Comparison of ENCODE assay signal across 2 cellular contexts in genomic region chr18:59742325-59743111, GRCh38.
TF ChIP-seq lines count a peak whose summit lies in the region.

No MANE protein-coding gene starts in this region.

TF ChIP-seq in GM23338, 12 proteins besides CTCF, POLR2A, EP300 and RAD21 (continued from another document):
- TF ChIP-seq REST (IDR thresholded peaks at IDR 0.05; ENCODE audit: unreplicated experiment), result no peak
- no peak for TF ChIP-seq ZNF331 (CRISPR knock-in tag; IDR thresholded peaks at IDR 0.05; ENCODE audit: low read depth)

TF ChIP-seq in HepG2, 621 proteins besides CTCF, POLR2A, EP300 and RAD21 (continued from another document):
- no peak for TF ChIP-seq PAXIP1 (CRISPR knock-in tag; conservative IDR thresholded peaks at IDR 0.05)
- no peak for TF ChIP-seq CCAR2 (optimal IDR thresholded peaks at IDR 0.05; ENCODE audit: low read depth, low read length)
- TF ChIP-seq POLR2AphosphoS5 (IDR thresholded peaks at IDR 0.05; ENCODE audit: low read depth, low read length), result no peak
- TF ChIP-seq ZNF382 (CRISPR knock-in tag; IDR thresholded peaks at IDR 0.05; ENCODE audit: borderline replicate concordance), result no peak
